10 cellular contexts compared by ENCODE assay signal in genomic region chr19:1277061-1277460, GRCh38. TPM values are rescaled to one million over a fixed set of nuclear protein-coding genes. Genes with fewer than 3 reads are reported as not detected.
DNase-seq lines count a peak whose midpoint lies in the region; ATAC-seq and TF ChIP-seq lines count a peak whose summit lies in the region.
"Had no signal": no experiment of that assay in that cellular context is flagged by ENCODE, and none has a peak within 500 bp of the region (broad histone marks: within the 10 kb centered on the region; RNA-seq: fewer than 3 reads in every experiment).

No MANE protein-coding gene starts in this region.

- POLR2A ChIA-PET in CD4-positive, alpha-beta T cell (lab: Charles Lee): interaction anchor here (0.9 to 1.4 kb wide), 2 partner anchors 8 to 106 kb away, joined by 4 to 8 read pairs; partner anchors contain the start of gene CIRBP

- CTCF ChIA-PET in CD4-positive, alpha-beta T cell (lab: Charles Lee): interaction anchor here (1.1 to 1.4 kb wide), 3 partner anchors 28 to 95 kb away, joined by 3 to 4 read pairs (median 3); no protein-coding TSS in a partner anchor

- no peaks in the 10 kb centered on the region for H3K9me3 Mint-ChIP-seq in CD4-positive, alpha-beta T cell
- no peaks in the 10 kb centered on the region for H3K9me3 Mint-ChIP-seq in neural crest cell

- peak overlapping the region; percentile 96 for H3K27ac Mint-ChIP-seq in CD4-positive, alpha-beta T cell
- H3K27ac Mint-ChIP-seq in neural crest cell (ENCODE audit: unreplicated experiment): peak overlapping the region; percentile 94

- no peak for TF ChIP-seq EP300 in Ishikawa (IDR thresholded peaks at IDR 0.05; ENCODE audit: borderline replicate concordance)

- ATAC-seq in CD4-positive, alpha-beta T cell (ENCODE audit: poor library complexity): no peak
- ATAC-seq in GM21515 (IDR thresholded peaks at IDR 0.05; ENCODE audit: unreplicated experiment): no peak

- peaks cover 42% of the 10 kb centered on the region for H3K4me1 Mint-ChIP-seq in CD4-positive, alpha-beta T cell (ENCODE audit: low read depth)
- H3K4me1 Mint-ChIP-seq in neural crest cell: peaks cover 33% of the 10 kb centered on the region

- peak overlapping the region; percentile 77 for H3K27ac ChIP-seq in CD4-positive, alpha-beta T cell (ENCODE audit: low read depth, low read length)

- no peak for DNase-seq in CD4-positive, alpha-beta T cell
- DNase-seq in adipocyte (ENCODE audit: low read depth) (no peak), neural crest cell (ENCODE audit: low read depth, low spot score) (no peak), HCEC 1CT (no peak), DMS79 (lab: John Stamatoyannopoulos, UW) (no peak)
- no peak for DNase-seq in activated CD4-positive, CD25-positive, alpha-beta regulatory T cell treated with anti-CD3 and anti-CD28 coated beads, Interleukin-2, amount 50 U/mL, for 72 hours
- DNase-seq: activated CD4-positive, CD25-positive, alpha-beta regulatory T cell; OCI-M1 had no signal

- H3K4me3 ChIP-seq in adipocyte (ENCODE audit: low read length): no peak overlapping the region

- H3K4me3 Mint-ChIP-seq in CD4-positive, alpha-beta T cell: peak overlapping the region; percentile 94
- H3K4me3 Mint-ChIP-seq in neural crest cell: peak overlapping the region; percentile 87

- intact Hi-C loops in CD4-positive, alpha-beta T cell (cut with DNase I, micrococcal nuclease): loop anchor here (5.0 to 10.0 kb wide), 4 partner anchors 75 to 198 kb away; partner anchors contain the start of genes C19orf25 (in 1 of the 2), DAZAP1 (in 1 of the 2), GAMT (in 1 of the 2) and RPS15 (in 1 of the 2)

- H3K9ac ChIP-seq in adipocyte (ENCODE audit: low read length): peak overlapping the region; percentile 93

- H3K27me3 Mint-ChIP-seq in CD4-positive, alpha-beta T cell: no peaks in the 10 kb centered on the region
- H3K27me3 Mint-ChIP-seq in neural crest cell (ENCODE audit: low read depth): peaks cover 23% of the 10 kb centered on the region

- H3K36me3 Mint-ChIP-seq in CD4-positive, alpha-beta T cell (ENCODE audit: low read depth): peaks cover 59% of the 10 kb centered on the region
- peaks cover 14% of the 10 kb centered on the region for H3K36me3 Mint-ChIP-seq in neural crest cell (ENCODE audit: low read depth)

- peaks cover 38% of the 10 kb centered on the region for H3K4me1 ChIP-seq in adipocyte (ENCODE audit: control insufficient read depth, insufficient read depth, low read length)

- TF ChIP-seq RAD21 in Ishikawa (IDR thresholded peaks at IDR 0.05; ENCODE audit: low read depth): no peak

- H3K27me3 ChIP-seq in CD4-positive, alpha-beta T cell (ENCODE audit: control insufficient read depth, insufficient read depth, low read length): no peaks in the 10 kb centered on the region
- H3K27me3 ChIP-seq in adipocyte (replicated peaks; ENCODE audit: control insufficient read depth, insufficient read depth, low read length): no peaks in the 10 kb centered on the region

- no peak for TF ChIP-seq CTCF in CD4-positive, alpha-beta T cell (IDR thresholded peaks at IDR 0.05)
- no peak for TF ChIP-seq CTCF in neural crest cell (conservative IDR thresholded peaks at IDR 0.05)

- H3K36me3 ChIP-seq in adipocyte (ENCODE audit: control insufficient read depth, insufficient read depth, low read length, severe bottlenecking): peaks cover 47% of the 10 kb centered on the region

- H3K9me3 ChIP-seq in CD4-positive, alpha-beta T cell (ENCODE audit: control insufficient read depth, low read length): no peaks in the 10 kb centered on the region
- no peaks in the 10 kb centered on the region for H3K9me3 ChIP-seq in adipocyte (ENCODE audit: control insufficient read depth, low read length)

TF ChIP-seq in Ishikawa, 13 proteins besides CTCF, POLR2A, EP300 and RAD21:
- TF ChIP-seq, protein P1, sequence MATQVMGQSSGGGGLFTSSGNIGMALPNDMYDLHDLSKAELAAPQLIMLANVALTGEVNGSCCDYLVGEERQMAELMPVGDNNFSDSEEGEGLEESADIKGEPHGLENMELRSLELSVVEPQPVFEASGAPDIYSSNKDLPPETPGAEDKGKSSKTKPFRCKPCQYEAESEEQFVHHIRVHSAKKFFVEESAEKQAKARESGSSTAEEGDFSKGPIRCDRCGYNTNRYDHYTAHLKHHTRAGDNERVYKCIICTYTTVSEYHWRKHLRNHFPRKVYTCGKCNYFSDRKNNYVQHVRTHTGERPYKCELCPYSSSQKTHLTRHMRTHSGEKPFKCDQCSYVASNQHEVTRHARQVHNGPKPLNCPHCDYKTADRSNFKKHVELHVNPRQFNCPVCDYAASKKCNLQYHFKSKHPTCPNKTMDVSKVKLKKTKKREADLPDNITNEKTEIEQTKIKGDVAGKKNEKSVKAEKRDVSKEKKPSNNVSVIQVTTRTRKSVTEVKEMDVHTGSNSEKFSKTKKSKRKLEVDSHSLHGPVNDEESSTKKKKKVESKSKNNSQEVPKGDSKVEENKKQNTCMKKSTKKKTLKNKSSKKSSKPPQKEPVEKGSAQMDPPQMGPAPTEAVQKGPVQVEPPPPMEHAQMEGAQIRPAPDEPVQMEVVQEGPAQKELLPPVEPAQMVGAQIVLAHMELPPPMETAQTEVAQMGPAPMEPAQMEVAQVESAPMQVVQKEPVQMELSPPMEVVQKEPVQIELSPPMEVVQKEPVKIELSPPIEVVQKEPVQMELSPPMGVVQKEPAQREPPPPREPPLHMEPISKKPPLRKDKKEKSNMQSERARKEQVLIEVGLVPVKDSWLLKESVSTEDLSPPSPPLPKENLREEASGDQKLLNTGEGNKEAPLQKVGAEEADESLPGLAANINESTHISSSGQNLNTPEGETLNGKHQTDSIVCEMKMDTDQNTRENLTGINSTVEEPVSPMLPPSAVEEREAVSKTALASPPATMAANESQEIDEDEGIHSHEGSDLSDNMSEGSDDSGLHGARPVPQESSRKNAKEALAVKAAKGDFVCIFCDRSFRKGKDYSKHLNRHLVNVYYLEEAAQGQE (IDR thresholded peaks at IDR 0.05; ENCODE audit: low read depth): 0 out of 2 replicates have a peak, but pooled peaks have one; percentile 14
- TF ChIP-seq YY1 (IDR thresholded peaks at IDR 0.05; ENCODE audit: low read depth): no peak

RNA-seq across cellular contexts. Expression of gene FAM174C, which starts 1.7 kb away (rescaled TPM):
- total RNA-seq in CD4-positive, alpha-beta T cell: 10 to 100 TPM; 32.0 to 38.3 TPM
- total RNA-seq in neural crest cell: 33.3 and 36.6 TPM in 2 replicates

RNA-seq across cellular contexts. Expression of gene CIRBP, which starts 7.9 kb away (rescaled TPM):
- total RNA-seq in CD4-positive, alpha-beta T cell: 100 to 1,000 TPM; 614 to 628 TPM
- total RNA-seq in neural crest cell: 414 and 421 TPM in 2 replicates

RNA-seq across cellular contexts. Expression of gene EFNA2, which starts 8.6 kb away (rescaled TPM):
- not detected for total RNA-seq in CD4-positive, alpha-beta T cell
- total RNA-seq in neural crest cell: 28.0 and 31.0 TPM in 2 replicates

RNA-seq across cellular contexts. Expression of gene MIDN, which starts 28.7 kb away (rescaled TPM):
- 100 to 1,000 TPM; 214 to 228 TPM for total RNA-seq in CD4-positive, alpha-beta T cell
- total RNA-seq in neural crest cell: 177 and 187 TPM in 2 replicates

RNA-seq across cellular contexts. Expression of gene ATP5F1D, which starts 35.5 kb away (rescaled TPM):
- total RNA-seq in CD4-positive, alpha-beta T cell: 10 to 100 TPM; 77.6 to 92.6 TPM
- 140 and 141 TPM in 2 replicates for total RNA-seq in neural crest cell

Comparison
In these comparisons a context has a peak if more than half of its experiments do, and no peak if none do; other contexts are left out.
1. RNA of gene EFNA2, which starts 8.6 kb away (total RNA-seq): 28.0 to 31.0 TPM in neural crest cell; not detected in CD4-positive, alpha-beta T cell; every median in the first group is over 10 times any median in the second.